1 cellular context compared by ENCODE assay signal in the genomic region with DNA sequence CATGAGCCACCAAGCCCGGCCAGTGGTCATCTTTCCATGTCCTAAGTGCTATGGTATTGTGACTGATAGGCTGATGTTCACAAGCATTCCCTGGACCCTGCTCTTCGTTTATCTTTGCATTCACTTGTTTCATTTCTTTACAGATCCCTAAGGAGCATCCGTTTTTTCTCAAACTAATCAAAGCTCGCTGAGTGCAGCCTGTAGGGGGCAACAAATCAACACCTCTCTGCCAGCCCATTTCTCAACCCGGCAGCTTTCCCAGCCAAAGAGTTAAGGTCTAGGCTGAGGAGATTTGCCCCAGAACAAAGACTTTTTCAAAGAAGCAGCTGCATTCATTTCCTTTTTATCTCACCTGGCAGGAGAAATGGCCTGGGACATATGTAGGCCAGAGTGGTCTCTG.
TF ChIP-seq lines count a peak whose summit lies in the region.

No MANE protein-coding gene starts in this region.

TF ChIP-seq in GM23338, 12 proteins besides CTCF, POLR2A, EP300 and RAD21:
- TF ChIP-seq STAT1 (IDR thresholded peaks at IDR 0.05; ENCODE audit: unreplicated experiment) = no peak
- TF ChIP-seq, protein P1, sequence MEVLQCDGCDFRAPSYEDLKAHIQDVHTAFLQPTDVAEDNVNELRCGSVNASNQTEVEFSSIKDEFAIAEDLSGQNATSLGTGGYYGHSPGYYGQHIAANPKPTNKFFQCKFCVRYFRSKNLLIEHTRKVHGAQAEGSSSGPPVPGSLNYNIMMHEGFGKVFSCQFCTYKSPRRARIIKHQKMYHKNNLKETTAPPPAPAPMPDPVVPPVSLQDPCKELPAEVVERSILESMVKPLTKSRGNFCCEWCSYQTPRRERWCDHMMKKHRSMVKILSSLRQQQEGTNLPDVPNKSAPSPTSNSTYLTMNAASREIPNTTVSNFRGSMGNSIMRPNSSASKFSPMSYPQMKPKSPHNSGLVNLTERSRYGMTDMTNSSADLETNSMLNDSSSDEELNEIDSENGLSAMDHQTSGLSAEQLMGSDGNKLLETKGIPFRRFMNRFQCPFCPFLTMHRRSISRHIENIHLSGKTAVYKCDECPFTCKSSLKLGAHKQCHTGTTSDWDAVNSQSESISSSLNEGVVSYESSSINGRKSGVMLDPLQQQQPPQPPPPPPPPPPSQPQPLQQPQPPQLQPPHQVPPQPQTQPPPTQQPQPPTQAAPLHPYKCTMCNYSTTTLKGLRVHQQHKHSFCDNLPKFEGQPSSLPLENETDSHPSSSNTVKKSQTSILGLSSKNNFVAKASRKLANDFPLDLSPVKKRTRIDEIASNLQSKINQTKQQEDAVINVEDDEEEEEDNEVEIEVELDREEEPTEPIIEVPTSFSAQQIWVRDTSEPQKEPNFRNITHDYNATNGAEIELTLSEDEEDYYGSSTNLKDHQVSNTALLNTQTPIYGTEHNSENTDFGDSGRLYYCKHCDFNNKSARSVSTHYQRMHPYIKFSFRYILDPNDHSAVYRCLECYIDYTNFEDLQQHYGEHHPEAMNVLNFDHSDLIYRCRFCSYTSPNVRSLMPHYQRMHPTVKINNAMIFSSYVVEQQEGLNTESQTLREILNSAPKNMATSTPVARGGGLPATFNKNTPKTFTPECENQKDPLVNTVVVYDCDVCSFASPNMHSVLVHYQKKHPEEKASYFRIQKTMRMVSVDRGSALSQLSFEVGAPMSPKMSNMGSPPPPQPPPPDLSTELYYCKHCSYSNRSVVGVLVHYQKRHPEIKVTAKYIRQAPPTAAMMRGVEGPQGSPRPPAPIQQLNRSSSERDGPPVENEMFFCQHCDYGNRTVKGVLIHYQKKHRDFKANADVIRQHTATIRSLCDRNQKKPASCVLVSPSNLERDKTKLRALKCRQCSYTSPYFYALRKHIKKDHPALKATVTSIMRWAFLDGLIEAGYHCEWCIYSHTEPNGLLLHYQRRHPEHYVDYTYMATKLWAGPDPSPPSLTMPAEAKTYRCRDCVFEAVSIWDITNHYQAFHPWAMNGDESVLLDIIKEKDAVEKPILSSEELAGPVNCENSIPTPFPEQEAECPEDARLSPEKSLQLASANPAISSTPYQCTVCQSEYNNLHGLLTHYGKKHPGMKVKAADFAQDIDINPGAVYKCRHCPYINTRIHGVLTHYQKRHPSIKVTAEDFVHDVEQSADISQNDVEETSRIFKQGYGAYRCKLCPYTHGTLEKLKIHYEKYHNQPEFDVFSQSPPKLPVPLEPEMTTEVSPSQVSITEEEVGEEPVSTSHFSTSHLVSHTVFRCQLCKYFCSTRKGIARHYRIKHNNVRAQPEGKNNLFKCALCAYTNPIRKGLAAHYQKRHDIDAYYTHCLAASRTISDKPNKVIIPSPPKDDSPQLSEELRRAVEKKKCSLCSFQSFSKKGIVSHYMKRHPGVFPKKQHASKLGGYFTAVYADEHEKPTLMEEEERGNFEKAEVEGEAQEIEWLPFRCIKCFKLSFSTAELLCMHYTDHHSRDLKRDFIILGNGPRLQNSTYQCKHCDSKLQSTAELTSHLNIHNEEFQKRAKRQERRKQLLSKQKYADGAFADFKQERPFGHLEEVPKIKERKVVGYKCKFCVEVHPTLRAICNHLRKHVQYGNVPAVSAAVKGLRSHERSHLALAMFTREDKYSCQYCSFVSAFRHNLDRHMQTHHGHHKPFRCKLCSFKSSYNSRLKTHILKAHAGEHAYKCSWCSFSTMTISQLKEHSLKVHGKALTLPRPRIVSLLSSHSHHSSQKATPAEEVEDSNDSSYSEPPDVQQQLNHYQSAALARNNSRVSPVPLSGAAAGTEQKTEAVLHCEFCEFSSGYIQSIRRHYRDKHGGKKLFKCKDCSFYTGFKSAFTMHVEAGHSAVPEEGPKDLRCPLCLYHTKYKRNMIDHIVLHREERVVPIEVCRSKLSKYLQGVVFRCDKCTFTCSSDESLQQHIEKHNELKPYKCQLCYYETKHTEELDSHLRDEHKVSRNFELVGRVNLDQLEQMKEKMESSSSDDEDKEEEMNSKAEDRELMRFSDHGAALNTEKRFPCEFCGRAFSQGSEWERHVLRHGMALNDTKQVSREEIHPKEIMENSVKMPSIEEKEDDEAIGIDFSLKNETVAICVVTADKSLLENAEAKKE (CRISPR knock-in tag; IDR thresholded peaks at IDR 0.05) = no peak
- TF ChIP-seq EZH2phosphoT487 (IDR thresholded peaks at IDR 0.05; ENCODE audit: unreplicated experiment) = no peak
- TF ChIP-seq CREB1 (CRISPR knock-in tag; IDR thresholded peaks at IDR 0.05; ENCODE audit: low read depth) = no peak
- TF ChIP-seq JUNB (IDR thresholded peaks at IDR 0.05; ENCODE audit: unreplicated experiment) = no peak
